8 cellular contexts compared by ENCODE assay signal in genomic region chr12:67515679-67516363, GRCh38.
DNase-seq lines count a peak whose midpoint lies in the region; ATAC-seq and TF ChIP-seq lines count a peak whose summit lies in the region.

No MANE protein-coding gene starts in this region.

- WGBS in thyroid gland, 2 donors, result 74 to 82% methylated on average over 10 of the region's 10 CpGs

- H3K9me3 ChIP-seq in thyroid gland, result no peaks in the 10 kb centered on the region

- peaks cover 2% of the 10 kb centered on the region for H3K27me3 Mint-ChIP-seq in activated CD8-positive, alpha-beta T cell treated with anti-CD3 and anti-CD28 coated beads, Interleukin-2, amount 10 ng/mL, durations not matched to agents 7 days and 5 days (ENCODE audit: low read depth)
- H3K27me3 Mint-ChIP-seq in stimulated activated naive B cell treated with anti-CD40 and anti-IgM and Interleukin-4, amounts not matched to agents 10 μg/mL and 1 μg/mL and 100 μg/mL, for 72 hours, result peaks cover 0 to 5% of the 10 kb centered on the region in 2 donors

- TF ChIP-seq CTCF in thyroid gland (IDR thresholded peaks at IDR 0.05), result no peak

- H3K27ac Mint-ChIP-seq in activated CD8-positive, alpha-beta T cell treated with anti-CD3 and anti-CD28 coated beads, Interleukin-2, amount 10 ng/mL, durations not matched to agents 7 days and 5 days, result peak overlapping the region; percentile 79
- no peak overlapping the region for H3K27ac Mint-ChIP-seq in stimulated activated naive B cell treated with anti-CD40 and anti-IgM and Interleukin-4, amounts not matched to agents 10 μg/mL and 1 μg/mL and 100 μg/mL, for 72 hours

- ATAC-seq in HG02678 (IDR thresholded peaks at IDR 0.05; ENCODE audit: unreplicated experiment) (peak; percentile 93), HG02571 (IDR thresholded peaks at IDR 0.05; ENCODE audit: unreplicated experiment) (no peak)
- ATAC-seq in activated CD8-positive, alpha-beta T cell treated with anti-CD3 and anti-CD28 coated beads, Interleukin-2, amount 10 ng/mL, durations not matched to agents 7 days and 5 days, result peak; percentile 86
- peak; percentile 81 to 86 for ATAC-seq in stimulated activated naive B cell treated with anti-CD40 and anti-IgM and Interleukin-4, amounts not matched to agents 10 μg/mL and 1 μg/mL and 100 μg/mL, for 72 hours (replicated peaks)

- H3K9me3 Mint-ChIP-seq in activated CD8-positive, alpha-beta T cell treated with anti-CD3 and anti-CD28 coated beads, Interleukin-2, amount 10 ng/mL, durations not matched to agents 7 days and 5 days (ENCODE audit: insufficient read depth), result peaks cover 3% of the 10 kb centered on the region
- H3K9me3 Mint-ChIP-seq in stimulated activated naive B cell treated with anti-CD40 and anti-IgM and Interleukin-4, amounts not matched to agents 10 μg/mL and 1 μg/mL and 100 μg/mL, for 72 hours, result no peaks in the 10 kb centered on the region

- TF ChIP-seq POLR2A in thyroid gland (IDR thresholded peaks at IDR 0.05), result no peak

- POLR2A ChIA-PET in activated CD8-positive, alpha-beta T cell treated with anti-CD3 and anti-CD28 coated beads, Interleukin-2, amount 10 ng/mL, durations not matched to agents 7 days and 5 days (lab: Charles Lee), result interaction anchor here (0.5 to 1.9 kb wide), 3 partner anchors 76 to 134 kb away, joined by 4 to 7 read pairs (median 5); partner anchors contain the start of gene DYRK2

- peaks cover 6% of the 10 kb centered on the region for H3K36me3 Mint-ChIP-seq in activated CD8-positive, alpha-beta T cell treated with anti-CD3 and anti-CD28 coated beads, Interleukin-2, amount 10 ng/mL, durations not matched to agents 7 days and 5 days (ENCODE audit: low read depth)
- no peaks in the 10 kb centered on the region for H3K36me3 Mint-ChIP-seq in stimulated activated naive B cell treated with anti-CD40 and anti-IgM and Interleukin-4, amounts not matched to agents 10 μg/mL and 1 μg/mL and 100 μg/mL, for 72 hours

- no peaks in the 10 kb centered on the region for H3K27me3 ChIP-seq in thyroid gland

- peak; percentile 29 for DNase-seq in NCI-H1694 (lab: John Stamatoyannopoulos, UW)
- no peak for DNase-seq in NCI-H1694 treated with DMSO at 0.1 percent for 48 hours (lab: John Stamatoyannopoulos, UW)
- peak; percentile 56 for DNase-seq in NCI-H187 treated with DMSO at 0.1 percent for 48 hours (lab: John Stamatoyannopoulos, UW)
- peak; percentile 72 for DNase-seq in activated CD8-positive, alpha-beta T cell treated with anti-CD3 and anti-CD28 coated beads, Interleukin-2, amount 10 ng/mL, durations not matched to agents 7 days and 5 days
- no peak for DNase-seq in stimulated activated naive B cell treated with anti-CD40 and anti-IgM and Interleukin-4, amounts not matched to agents 10 μg/mL and 1 μg/mL and 100 μg/mL, for 72 hours
- DNase-seq in thyroid gland, result no peak

- no peak overlapping the region for H3K4me3 ChIP-seq in thyroid gland (replicated peaks in 1 of 3)

- peaks cover 36% of the 10 kb centered on the region for H3K4me1 Mint-ChIP-seq in activated CD8-positive, alpha-beta T cell treated with anti-CD3 and anti-CD28 coated beads, Interleukin-2, amount 10 ng/mL, durations not matched to agents 7 days and 5 days (ENCODE audit: low read depth)
- peaks cover 15 to 16% of the 10 kb centered on the region in 2 donors for H3K4me1 Mint-ChIP-seq in stimulated activated naive B cell treated with anti-CD40 and anti-IgM and Interleukin-4, amounts not matched to agents 10 μg/mL and 1 μg/mL and 100 μg/mL, for 72 hours

- CTCF ChIA-PET in activated CD8-positive, alpha-beta T cell treated with anti-CD3 and anti-CD28 coated beads, Interleukin-2, amount 10 ng/mL, durations not matched to agents 7 days and 5 days (lab: Charles Lee), result interaction anchor here (0.8 to 1.5 kb wide), 4 partner anchors 74 to 427 kb away, joined by 3 to 5 read pairs (median 3); no protein-coding TSS in a partner anchor

- peaks cover 3 to 6% of the 10 kb centered on the region in 2 donors for H3K4me1 ChIP-seq in thyroid gland

- no peak overlapping the region for H3K27ac ChIP-seq in thyroid gland

- peak overlapping the region; percentile 43 for H3K4me3 Mint-ChIP-seq in activated CD8-positive, alpha-beta T cell treated with anti-CD3 and anti-CD28 coated beads, Interleukin-2, amount 10 ng/mL, durations not matched to agents 7 days and 5 days
- H3K4me3 Mint-ChIP-seq in stimulated activated naive B cell treated with anti-CD40 and anti-IgM and Interleukin-4, amounts not matched to agents 10 μg/mL and 1 μg/mL and 100 μg/mL, for 72 hours, result no peak overlapping the region

- no peaks in the 10 kb centered on the region for H3K36me3 ChIP-seq in thyroid gland

- intact Hi-C loops in thyroid gland (cut with DNase I), result no loop called here

Comparison
In these comparisons a context has a peak if more than half of its experiments do, and no peak if none do; other contexts are left out.
1. DNase-seq: peak in NCI-H1694 (single experiment), NCI-H187 treated with DMSO at 0.1 percent for 48 hours (single experiment) and activated CD8-positive, alpha-beta T cell treated with anti-CD3 and anti-CD28 coated beads, Interleukin-2, amount 10 ng/mL, durations not matched to agents 7 days and 5 days (single experiment); none in NCI-H1694 treated with DMSO at 0.1 percent for 48 hours (single experiment), stimulated activated naive B cell treated with anti-CD40 and anti-IgM and Interleukin-4, amounts not matched to agents 10 μg/mL and 1 μg/mL and 100 μg/mL, for 72 hours (single experiment) and thyroid gland (0 of 2).